ENCODE assay signal across 15 cellular contexts in the genomic region with DNA sequence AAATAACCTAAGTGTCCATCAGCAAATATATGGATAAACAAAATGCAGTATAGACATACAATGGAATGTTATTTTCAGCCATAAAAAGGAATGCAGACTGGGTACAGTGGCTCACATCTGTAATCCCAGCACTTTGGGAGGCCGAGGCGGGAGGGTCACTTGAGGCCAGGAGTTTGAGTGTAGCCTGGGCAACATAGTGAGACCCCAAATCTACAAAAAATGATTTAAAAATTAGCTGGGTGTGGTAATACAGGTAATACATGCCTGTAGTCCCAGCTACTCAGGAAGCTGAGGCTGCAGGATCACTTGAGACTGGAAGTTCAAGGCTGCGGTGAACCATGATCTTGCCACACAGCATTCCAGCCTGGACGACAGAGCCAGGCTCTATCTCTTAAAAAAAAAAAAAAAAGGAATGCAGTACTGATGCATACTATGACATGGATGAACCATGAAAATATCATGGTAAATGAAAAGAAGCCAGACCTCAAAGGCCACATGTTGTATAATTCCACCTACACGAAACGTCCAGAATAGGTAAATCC.
"Had no signal": no experiment of that assay in that cellular context is flagged by ENCODE, and none has a peak within 500 bp of the region (broad histone marks: within the 10 kb centered on the region; RNA-seq: fewer than 3 reads in every experiment).

No MANE protein-coding gene starts in this region.

- ATAC-seq: gastrocnemius medialis; left lobe of liver; naive thymus-derived CD4-positive, alpha-beta T cell had no signal

- H3K27me3 Mint-ChIP-seq: naive thymus-derived CD4-positive, alpha-beta T cell had no signal

- H3K4me3 Mint-ChIP-seq: naive thymus-derived CD4-positive, alpha-beta T cell had no signal

- H3K9me3 ChIP-seq: gastrocnemius medialis, sigmoid colon, stomach, thoracic aorta had no signal

- DNase-seq: effector CD4-positive, alpha-beta T cell; gastrocnemius medialis; islet precursor cell; mammary epithelial cell; naive thymus-derived CD4-positive, alpha-beta T cell; posterior cingulate gyrus; sigmoid colon; stimulated activated CD4-positive, alpha-beta T cell treated with anti-CD3 and anti-CD28 coated beads, Interleukin-2, amount 100 ng/mL, for 24 hours; stimulated activated CD4-positive, alpha-beta T cell treated with anti-CD3 and anti-CD28 coated beads, Interleukin-4, amount 100 ng/mL, for 4 hours; stimulated activated naive CD4-positive, alpha-beta T cell; stomach; substantia nigra; transverse colon had no signal
